ENCODE assay signal across 8 cellular contexts in genomic region chr2:84906900-84907714, GRCh38. TPM values are rescaled to one million over a fixed set of nuclear protein-coding genes. Genes with fewer than 3 reads are reported as not detected.
A peak's percentile ranks its signal among the peaks of the same experiment; 100 is the strongest.
DNase-seq lines count a peak whose midpoint lies in the region; ATAC-seq and TF ChIP-seq lines count a peak whose summit lies in the region.

No MANE protein-coding gene starts in this region.

- WGBS in mesodermal cell (ENCODE audit: insufficient coverage in 2 of 2), 2 experiments = 33 to 43% methylated on average over 7 to 9 of the region's 15 CpGs
- 15% methylated on average over 15 of the region's 15 CpGs for WGBS in thymus

- no peak for TF ChIP-seq CTCF in activated CD8-positive, alpha-beta T cell treated with anti-CD3 and anti-CD28 coated beads for 36 hours (IDR thresholded peaks at IDR 0.05)
- no peak for TF ChIP-seq CTCF in epithelial cell of esophagus (IDR thresholded peaks at IDR 0.05; ENCODE audit: insufficient read depth, low read depth, low read length, missing control alignments)

- no peaks in the 10 kb centered on the region for H3K27me3 Mint-ChIP-seq in activated CD8-positive, alpha-beta T cell treated with anti-CD3 and anti-CD28 coated beads for 36 hours

- peaks cover 41% of the 10 kb centered on the region for H3K36me3 Mint-ChIP-seq in activated CD8-positive, alpha-beta T cell treated with anti-CD3 and anti-CD28 coated beads for 36 hours (ENCODE audit: low read depth)

- H3K9me3 ChIP-seq in mesodermal cell (ENCODE audit: control insufficient read depth, low read length) (no peaks in the 10 kb centered on the region), thymus (ENCODE audit: control insufficient read depth) (no peaks in the 10 kb centered on the region)

- H3K36me3 ChIP-seq in mesodermal cell (ENCODE audit: control insufficient read depth, insufficient read depth, low read length) = peaks cover 23% of the 10 kb centered on the region
- peaks cover 6% of the 10 kb centered on the region for H3K36me3 ChIP-seq in thymus (ENCODE audit: control insufficient read depth, insufficient read depth)

- intact Hi-C loops in activated CD8-positive, alpha-beta T cell treated with anti-CD3 and anti-CD28 coated beads for 36 hours (cut with micrococcal nuclease) = no loop called here

- H3K4me1 Mint-ChIP-seq in activated CD8-positive, alpha-beta T cell treated with anti-CD3 and anti-CD28 coated beads for 36 hours (ENCODE audit: low read depth) = peaks cover 60% of the 10 kb centered on the region

- H3K27me3 ChIP-seq in thymus (ENCODE audit: control insufficient read depth, insufficient read depth) = no peaks in the 10 kb centered on the region

- peak overlapping the region; percentile 98 for H3K4me3 Mint-ChIP-seq in activated CD8-positive, alpha-beta T cell treated with anti-CD3 and anti-CD28 coated beads for 36 hours

- H3K27ac Mint-ChIP-seq in activated CD8-positive, alpha-beta T cell treated with anti-CD3 and anti-CD28 coated beads for 36 hours = peak overlapping the region; percentile 96

- DNase-seq in NCI-H1417 (lab: John Stamatoyannopoulos, UW) (peak in 2 of 3 experiments; percentile 25 to 53), NCI-H1417 treated with DMSO at 0.1 percent for 48 hours (lab: John Stamatoyannopoulos, UW) (no peak), HCEC 1CT (peak; percentile 77), NCI-H146 treated with DMSO at 0.1 percent for 48 hours (lab: John Stamatoyannopoulos, UW; ENCODE audit: unreplicated experiment) (peak; percentile 12), epithelial cell of esophagus (ENCODE audit: low read depth) (peak; percentile 89)
- DNase-seq in activated CD8-positive, alpha-beta T cell treated with anti-CD3 and anti-CD28 coated beads for 36 hours = peak; percentile 70

- CTCF ChIA-PET in activated CD8-positive, alpha-beta T cell treated with anti-CD3 and anti-CD28 coated beads for 36 hours (lab: Charles Lee) = interaction anchor here (1.1 to 5.1 kb wide), 6 partner anchors 13 to 23 kb away, joined by 3 to 60 read pairs (median 6); no protein-coding TSS in a partner anchor

- ATAC-seq in activated CD8-positive, alpha-beta T cell treated with anti-CD3 and anti-CD28 coated beads for 36 hours = peak; percentile 38

- peaks cover 13% of the 10 kb centered on the region for H3K9me3 Mint-ChIP-seq in activated CD8-positive, alpha-beta T cell treated with anti-CD3 and anti-CD28 coated beads for 36 hours

- H3K4me1 ChIP-seq in mesodermal cell (ENCODE audit: control insufficient read depth, insufficient read depth, low read length, poor library complexity, severe bottlenecking) (no peaks in the 10 kb centered on the region), thymus (ENCODE audit: control insufficient read depth, insufficient read depth, low read length) (peaks cover 7% of the 10 kb centered on the region)

- POLR2A ChIA-PET in activated CD8-positive, alpha-beta T cell treated with anti-CD3 and anti-CD28 coated beads for 36 hours (lab: Charles Lee) = interaction anchor here (0.6 to 4.8 kb wide), 26 partner anchors 9 to 392 kb away, joined by 3 to 170 read pairs (median 4); partner anchors contain the start of genes KCMF1 and TRABD2A

- peak overlapping the region; percentile 91 for H3K4me3 ChIP-seq in epithelial cell of esophagus (ENCODE audit: low read length)
- H3K4me3 ChIP-seq in mesodermal cell (ENCODE audit: extremely low read depth, insufficient read depth, low read length, poor library complexity, severe bottlenecking) = peak overlapping the region; percentile 100
- peak overlapping the region; percentile 90 for H3K4me3 ChIP-seq in thymus (ENCODE audit: low read length)

- H3K27ac ChIP-seq in mesodermal cell (ENCODE audit: low read depth, low read length, severe bottlenecking) = peak overlapping the region; percentile 93
- H3K27ac ChIP-seq in thymus (ENCODE audit: low read depth) = peak overlapping the region; percentile 98

RNA-seq across cellular contexts. Expression of gene TMSB10, which starts 1.7 kb away (rescaled TPM):
- total RNA-seq in activated CD8-positive, alpha-beta T cell treated with anti-CD3 and anti-CD28 coated beads for 36 hours = 1,000 to 10,000 TPM; 2,035 to 2,060 TPM
- 5,056 TPM for polyA plus RNA-seq in mesodermal cell (2013, experiment 1 of 2)
- 4,856 TPM for polyA plus RNA-seq in mesodermal cell (2013, experiment 2 of 2)
- polyA plus RNA-seq in thymus = 5,628 TPM

RNA-seq across cellular contexts. Expression of gene TRABD2A, which starts 26.2 kb away (rescaled TPM):
- 10 to 100 TPM; 56.3 to 56.4 TPM for total RNA-seq in activated CD8-positive, alpha-beta T cell treated with anti-CD3 and anti-CD28 coated beads for 36 hours
- polyA plus RNA-seq in mesodermal cell (2013, experiment 1 of 2) = 0.88 TPM
- 0.76 TPM for polyA plus RNA-seq in mesodermal cell (2013, experiment 2 of 2)
- 13.8 TPM for polyA plus RNA-seq in thymus
